8 cellular contexts compared by ENCODE assay signal in the genomic region with DNA sequence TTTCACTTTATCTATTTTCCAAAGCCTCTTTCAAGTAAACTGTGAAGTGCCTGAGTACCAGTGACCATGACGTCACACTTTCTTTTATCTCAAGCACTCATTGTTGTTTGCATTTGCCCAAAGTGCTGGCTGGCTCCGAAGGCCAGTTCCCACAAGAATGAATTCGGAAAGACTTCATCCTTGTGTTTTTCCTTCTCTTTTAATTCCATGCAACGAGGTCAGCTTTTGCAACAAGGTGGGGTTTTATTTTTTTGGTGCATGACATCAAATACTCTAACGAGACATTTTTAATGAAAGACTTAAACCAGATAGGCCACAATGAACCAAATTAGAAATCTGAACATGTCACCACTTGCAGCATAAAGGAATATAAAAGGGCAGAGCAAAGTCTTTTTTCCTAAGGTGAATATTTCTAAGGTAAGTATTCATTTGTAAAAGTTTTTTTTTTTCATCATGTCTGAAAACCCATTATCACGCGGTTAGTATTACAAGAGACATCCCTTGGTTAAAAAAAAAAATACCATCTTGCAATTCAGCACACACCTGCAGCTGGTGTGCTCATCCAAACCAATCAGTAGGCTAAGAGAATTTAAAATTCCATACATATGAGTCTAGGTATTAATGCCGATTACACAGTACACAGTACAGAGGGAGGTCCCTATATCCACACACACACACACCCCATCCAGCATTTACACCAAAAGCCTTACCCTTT. TPM values are rescaled to one million over a fixed set of nuclear protein-coding genes. Genes with fewer than 3 reads are reported as not detected.
DNase-seq lines count a peak whose midpoint lies in the region; ATAC-seq and TF ChIP-seq lines count a peak whose summit lies in the region.

No MANE protein-coding gene starts in this region.

- no peak overlapping the region for H3K9ac ChIP-seq in muscle layer of colon (ENCODE audit: low read length)

- H3K4me3 Mint-ChIP-seq in chondrocyte (ENCODE audit: unreplicated experiment), result peak overlapping the region; percentile 97

- H3K27ac ChIP-seq in muscle layer of colon (ENCODE audit: low read depth, low read length), result no peak overlapping the region

- H3K36me3 ChIP-seq in muscle layer of colon (ENCODE audit: insufficient read depth, low read length), result no peaks in the 10 kb centered on the region

- H3K36me3 Mint-ChIP-seq in chondrocyte (ENCODE audit: low read depth), result peaks cover 29% of the 10 kb centered on the region

- H3K27me3 ChIP-seq in muscle layer of colon (ENCODE audit: control insufficient read depth in 1 of 2, insufficient read depth in 2 of 2, low read length in 2 of 2), result peaks cover 0 to 10% of the 10 kb centered on the region in 2 donors

- H3K9me3 Mint-ChIP-seq in chondrocyte (ENCODE audit: low read depth), result no peaks in the 10 kb centered on the region

- no peaks in the 10 kb centered on the region for H3K9me3 ChIP-seq in muscle layer of colon (ENCODE audit: low read length)

- peak overlapping the region; percentile 86 for H3K27ac Mint-ChIP-seq in chondrocyte (ENCODE audit: unreplicated experiment)

- H3K4me1 ChIP-seq in muscle layer of colon (ENCODE audit: insufficient read depth, low read length), result peaks cover 13% of the 10 kb centered on the region

- H3K4me1 Mint-ChIP-seq in chondrocyte (ENCODE audit: low read depth), result peaks cover 51% of the 10 kb centered on the region

- DNase-seq in NCI-H82 (lab: John Stamatoyannopoulos, UW) (peak; percentile 41), NCI-H82 treated with DMSO at 0.1 percent for 48 hours (lab: John Stamatoyannopoulos, UW; ENCODE audit: unreplicated experiment) (no peak), NCI-H345 treated with DMSO at 0.1 percent for 48 hours (lab: John Stamatoyannopoulos, UW; ENCODE audit: unreplicated experiment) (peak; percentile 54), chondrocyte (ENCODE audit: low spot score) (no peak), GM19240 (ENCODE audit: insufficient read length, low spot score) (no peak), amniotic stem cell (lab: John Stamatoyannopoulos, UW) (no peak)

- peak overlapping the region; percentile 24 to 66 for H3K4me3 ChIP-seq in muscle layer of colon (ENCODE audit: low read depth in 1 of 2, low read length in 2 of 2)

- H3K27me3 Mint-ChIP-seq in chondrocyte (ENCODE audit: low read depth), result no peaks in the 10 kb centered on the region

- no peak for ATAC-seq in HG03442 (IDR thresholded peaks at IDR 0.05; ENCODE audit: unreplicated experiment)

- no peak for TF ChIP-seq CTCF in chondrocyte (IDR thresholded peaks at IDR 0.05)

RNA-seq across cellular contexts. Expression of a gene that starts 2.4 kb away (rescaled TPM):
- 16.4 to 129 TPM (median 127 TPM) in 3 replicates for total RNA-seq in chondrocyte

Comparison
In these comparisons a context has a peak if more than half of its experiments do, and no peak if none do; other contexts are left out.
1. DNase-seq: peak in NCI-H82 (single experiment) and NCI-H345 treated with DMSO at 0.1 percent for 48 hours (single experiment); none in NCI-H82 treated with DMSO at 0.1 percent for 48 hours (single experiment), chondrocyte (single experiment), GM19240 (single experiment) and amniotic stem cell (single experiment).